ENCODE assay signal across 15 cellular contexts in the genomic region with DNA sequence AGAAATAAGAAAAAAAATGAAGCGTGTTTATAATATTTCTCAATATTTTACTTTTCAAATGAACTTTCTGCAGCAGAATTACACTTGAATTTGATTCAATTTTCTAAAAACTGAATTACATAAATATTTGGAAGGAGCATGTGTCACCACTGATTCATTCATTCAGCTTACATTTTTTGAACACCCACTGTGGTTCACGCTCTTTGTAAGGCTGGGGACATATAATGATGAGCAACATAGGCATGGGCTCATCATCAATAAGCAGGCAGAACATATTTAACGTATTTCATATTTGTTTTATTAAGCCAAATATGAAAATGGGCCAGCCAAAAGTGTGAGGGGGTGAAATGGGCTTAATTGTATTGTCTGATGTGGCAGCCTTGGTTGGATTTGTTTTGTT.
DNase-seq lines count a peak whose midpoint lies in the region; ATAC-seq and TF ChIP-seq lines count a peak whose summit lies in the region.
"Had no signal": no experiment of that assay in that cellular context is flagged by ENCODE, and none has a peak within 500 bp of the region (broad histone marks: within the 10 kb centered on the region; RNA-seq: fewer than 3 reads in every experiment).

No MANE protein-coding gene starts in this region.

- H3K4me1 Mint-ChIP-seq in osteocyte (ENCODE audit: unreplicated experiment) = peaks cover 44% of the 10 kb centered on the region

- no peak overlapping the region for H3K4ac ChIP-seq in mesendoderm (ENCODE audit: low read depth, low read length)

- H2BK15ac ChIP-seq in mesendoderm (replicated peaks; ENCODE audit: low read depth) = no peak overlapping the region

- H3K4me2 ChIP-seq in mesendoderm (ENCODE audit: low read length) = no peak overlapping the region
- H3K4me2 ChIP-seq: BLaER1 treated with 17β-estradiol and CSF1 and Interleukin-3, amounts not matched to agents 10 nM and 100 nM had no signal

- DNase-seq in HS-27A (ENCODE audit: low read depth) (peak; percentile 68), choroid plexus epithelial cell (ENCODE audit: low read depth) (peak; percentile 17), osteocyte (ENCODE audit: extremely low spot score, unreplicated experiment) (no peak), nucleus accumbens (lab: John Stamatoyannopoulos, UW) (no peak), mesendoderm (no peak)
- DNase-seq in activated effector memory CD4-positive, alpha-beta T cell treated with Interleukin-2 at 50 U/mL for 16 hours = no peak
- DNase-seq: 8988T; CD8-positive, alpha-beta T cell; NCI-H1105 treated with DMSO at 0.1 percent for 48 hours; NCI-H1694 treated with DMSO at 0.1 percent for 48 hours had no signal

- ATAC-seq in HG03025 (IDR thresholded peaks at IDR 0.05; ENCODE audit: low FRiP score, unreplicated experiment) = no peak
- ATAC-seq: CD8-positive, alpha-beta T cell; K562; Right ventricle myocardium inferior had no signal

- no peak overlapping the region for H3K4me3 Mint-ChIP-seq in osteocyte (ENCODE audit: unreplicated experiment)
- H3K4me3 Mint-ChIP-seq: CD8-positive, alpha-beta T cell had no signal

- WGBS in mesendoderm (ENCODE audit: extremely low coverage, insufficient coverage, low lambda C conversion rate) = no CpG with 5 or more reads among the region's 3 CpGs

- no peaks in the 10 kb centered on the region for H3K27me3 Mint-ChIP-seq in osteocyte (ENCODE audit: unreplicated experiment)

- no peaks in the 10 kb centered on the region for H3K36me3 ChIP-seq in ACC112 (ENCODE audit: insufficient read depth, low read length)
- H3K36me3 ChIP-seq in mesendoderm (ENCODE audit: control insufficient read depth, insufficient read depth, low read length) = no peaks in the 10 kb centered on the region
- H3K36me3 ChIP-seq: BLaER1 treated with 17β-estradiol and CSF1 and Interleukin-3, amounts not matched to agents 10 nM and 100 nM had no signal

- no peak overlapping the region for H2AFZ ChIP-seq in ACC112 (ENCODE audit: low read length, unreplicated experiment)

- H3K9ac ChIP-seq in mesendoderm (ENCODE audit: low read length) = no peak overlapping the region
- H3K9ac ChIP-seq: BLaER1 treated with 17β-estradiol and CSF1 and Interleukin-3, amounts not matched to agents 10 nM and 100 nM had no signal

- H3K4me1 ChIP-seq in ACC112 (ENCODE audit: control insufficient read depth, insufficient read depth, low read length, unreplicated experiment) (peaks cover 42% of the 10 kb centered on the region), mesendoderm (ENCODE audit: control insufficient read depth, low read depth, low read length) (no peaks in the 10 kb centered on the region)
- H3K4me1 ChIP-seq: BLaER1 treated with 17β-estradiol and CSF1 and Interleukin-3, amounts not matched to agents 10 nM and 100 nM had no signal

- H4K8ac ChIP-seq in mesendoderm (ENCODE audit: low read depth, low read length) = no peak overlapping the region

- H3K23ac ChIP-seq in mesendoderm (ENCODE audit: low read length) = no peak overlapping the region

- H3K79me2 ChIP-seq in ACC112 (ENCODE audit: control insufficient read depth, insufficient read depth, low read length, unreplicated experiment) (no peaks in the 10 kb centered on the region), mesendoderm (ENCODE audit: control insufficient read depth, insufficient read depth, low read length) (no peaks in the 10 kb centered on the region)

- H3K9me3 Mint-ChIP-seq in osteocyte (ENCODE audit: unreplicated experiment) = peaks cover 4% of the 10 kb centered on the region

- H4K5ac ChIP-seq in mesendoderm (ENCODE audit: low read length) = no peak overlapping the region

- H3K27ac ChIP-seq in ACC112 (ENCODE audit: low read depth, low read length) (peak overlapping the region; percentile 11; the same call in 1 of the 2 replicates), mesendoderm (ENCODE audit: low read depth, low read length) (no peak overlapping the region)
- H3K27ac ChIP-seq: BLaER1 treated with 17β-estradiol and CSF1 and Interleukin-3, amounts not matched to agents 10 nM and 100 nM had no signal

- H3K36me3 Mint-ChIP-seq in osteocyte (ENCODE audit: unreplicated experiment) = no peaks in the 10 kb centered on the region
- H3K36me3 Mint-ChIP-seq: CD8-positive, alpha-beta T cell had no signal

- no peak overlapping the region for H3K56ac ChIP-seq in mesendoderm (ENCODE audit: low read length)

- no peak overlapping the region for H3K18ac ChIP-seq in mesendoderm (ENCODE audit: low read length)

- H2BK120ac ChIP-seq in mesendoderm (ENCODE audit: low read depth, low read length) = no peak overlapping the region

- TF ChIP-seq CTCF in choroid plexus epithelial cell (conservative IDR thresholded peaks at IDR 0.05; ENCODE audit: low read depth, low read length) (no peak), osteocyte (IDR thresholded peaks at IDR 0.05) (no peak)

- H3K27me3 ChIP-seq in ACC112 (ENCODE audit: insufficient read depth, low read length) = no peaks in the 10 kb centered on the region
- no peaks in the 10 kb centered on the region for H3K27me3 ChIP-seq in mesendoderm (ENCODE audit: insufficient read depth, low read length, poor library complexity)
- H3K27me3 ChIP-seq: BLaER1 treated with 17β-estradiol and CSF1 and Interleukin-3, amounts not matched to agents 10 nM and 100 nM had no signal

- H3K4me3 ChIP-seq in ACC112 (ENCODE audit: low read depth, low read length) (no peak overlapping the region), choroid plexus epithelial cell (ENCODE audit: low read depth, low read length) (no peak overlapping the region), mesendoderm (ENCODE audit: low read length) (no peak overlapping the region)
- H3K4me3 ChIP-seq: BLaER1 treated with 17β-estradiol and CSF1 and Interleukin-3, amounts not matched to agents 10 nM and 100 nM; K562 had no signal

- H3K27ac Mint-ChIP-seq in osteocyte (ENCODE audit: unreplicated experiment) = peak overlapping the region; percentile 15
- H3K27ac Mint-ChIP-seq: CD8-positive, alpha-beta T cell had no signal

- H2AK5ac ChIP-seq in mesendoderm (ENCODE audit: low read length) = no peak overlapping the region

- no peaks in the 10 kb centered on the region for H3K79me1 ChIP-seq in mesendoderm (ENCODE audit: low read length)

- no peak overlapping the region for H2BK5ac ChIP-seq in mesendoderm (ENCODE audit: low read length)

Comparison
In these comparisons a context has a peak if more than half of its experiments do, and no peak if none do; other contexts are left out.
1. DNase-seq: peak in HS-27A (single experiment) and choroid plexus epithelial cell (single experiment); none in osteocyte (single experiment), nucleus accumbens (0 of 56), mesendoderm (single experiment) and activated effector memory CD4-positive, alpha-beta T cell treated with Interleukin-2 at 50 U/mL for 16 hours (single experiment).